In the genomic region with DNA sequence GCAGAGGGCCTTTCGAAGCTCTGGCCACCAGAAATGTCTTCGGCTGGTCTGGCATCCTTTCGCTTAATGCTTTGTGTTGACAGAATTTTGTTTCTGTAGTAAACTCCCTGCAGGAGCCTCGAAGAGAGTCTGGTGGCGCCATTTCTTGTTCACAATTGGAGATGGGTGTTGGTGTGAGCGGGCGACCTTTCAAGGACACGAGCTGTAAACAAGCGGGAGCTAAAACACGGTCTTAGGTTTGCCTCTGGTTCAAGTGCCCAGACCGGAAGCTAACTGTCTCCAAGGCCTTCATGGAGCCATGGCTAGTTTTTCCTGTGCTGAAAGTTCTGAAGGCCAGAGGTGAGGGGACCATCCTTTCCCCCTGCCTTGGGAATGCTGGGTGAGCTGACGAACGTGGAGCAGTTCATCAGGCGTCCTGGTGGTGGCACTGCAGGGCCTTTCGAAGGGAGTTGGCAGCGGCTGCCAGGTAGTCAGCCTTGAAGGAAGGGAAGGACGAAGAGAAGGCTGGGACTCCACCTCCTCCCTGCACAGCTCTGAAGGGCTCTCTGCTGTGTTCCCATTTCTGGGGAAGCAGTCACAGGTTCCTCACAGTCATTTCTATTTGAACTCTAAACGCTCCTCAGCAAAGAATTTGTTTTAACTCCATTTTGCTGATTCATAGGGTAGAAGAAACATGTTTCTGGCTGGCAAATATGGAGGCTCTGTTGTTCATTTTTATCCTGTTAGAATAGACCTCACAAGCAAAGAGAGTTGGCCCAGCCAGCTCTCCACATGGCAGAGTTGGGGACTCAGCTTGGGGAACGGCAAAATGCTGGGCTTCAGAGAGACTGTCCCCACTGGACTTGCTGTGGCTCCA, we compare ENCODE assay signal across 8 cellular contexts. TPM values are rescaled to one million over a fixed set of nuclear protein-coding genes. Genes with fewer than 3 reads are reported as not detected.
DNase-seq lines count a peak whose midpoint lies in the region; ATAC-seq and TF ChIP-seq lines count a peak whose summit lies in the region.

No MANE protein-coding gene starts in this region.

- no peak overlapping the region for H3K4me3 ChIP-seq in lower lobe of right lung

- no peak overlapping the region for H3K27ac ChIP-seq in lower lobe of right lung

- H3K4me1 ChIP-seq in lower lobe of right lung: peaks cover 8% of the 10 kb centered on the region

- ATAC-seq in HG03103 (IDR thresholded peaks at IDR 0.05; ENCODE audit: low read depth, unreplicated experiment) (peak; percentile 75), lower lobe of right lung (peak; percentile 96 to 97)

- intact Hi-C loops in lower lobe of right lung (cut with DNase I): no loop called here

- peak; percentile 16 for DNase-seq in NK-92 treated with Interleukin-12 subunit alpha and Interleukin-12 subunit beta, amount 100 ng/mL, for 24 hours (lab: John Stamatoyannopoulos, UW)
- DNase-seq in NK-92 (lab: John Stamatoyannopoulos, UW; ENCODE audit: unreplicated experiment) (no peak), NCI-H446 treated with DMSO at 0.1 percent for 48 hours (lab: John Stamatoyannopoulos, UW) (peak; percentile 12), dedifferentiated amniotic fluid mesenchymal stem cell (ENCODE audit: extremely low spot score) (peak; percentile 52), lower lobe of right lung (peak; percentile 86)
- peak; percentile 41 to 66 for DNase-seq in activated CD4-positive, alpha-beta T cell treated with anti-CD3 and anti-CD28 coated beads, Interleukin-2, amount 50 U/mL, for 24 hours (ENCODE audit: low read depth in 1 of 2, low spot score in 1 of 2)
- peak; percentile 58 for DNase-seq in stimulated activated CD8-positive, alpha-beta memory T cell treated with anti-CD3 and anti-CD28 coated beads, Interleukin-15, amount 100 ng/mL, for 1 hour (ENCODE audit: low read depth)

- peak; percentile 91 for TF ChIP-seq CTCF in lower lobe of right lung (IDR thresholded peaks at IDR 0.05)

- peaks cover 38% of the 10 kb centered on the region for H3K36me3 ChIP-seq in lower lobe of right lung

- no peaks in the 10 kb centered on the region for H3K9me3 ChIP-seq in lower lobe of right lung

- no peaks in the 10 kb centered on the region for H3K27me3 ChIP-seq in lower lobe of right lung (ENCODE audit: low read depth)

RNA-seq across cellular contexts. Expression of a gene that starts 35.2 kb away (rescaled TPM):
- total RNA-seq in lower lobe of right lung: 5.8 TPM

RNA-seq across cellular contexts. Expression of a gene that starts 35.3 kb away (rescaled TPM):
- 21.7 TPM for total RNA-seq in lower lobe of right lung
